ENCODE assay signal across 16 cellular contexts in the genomic region with DNA sequence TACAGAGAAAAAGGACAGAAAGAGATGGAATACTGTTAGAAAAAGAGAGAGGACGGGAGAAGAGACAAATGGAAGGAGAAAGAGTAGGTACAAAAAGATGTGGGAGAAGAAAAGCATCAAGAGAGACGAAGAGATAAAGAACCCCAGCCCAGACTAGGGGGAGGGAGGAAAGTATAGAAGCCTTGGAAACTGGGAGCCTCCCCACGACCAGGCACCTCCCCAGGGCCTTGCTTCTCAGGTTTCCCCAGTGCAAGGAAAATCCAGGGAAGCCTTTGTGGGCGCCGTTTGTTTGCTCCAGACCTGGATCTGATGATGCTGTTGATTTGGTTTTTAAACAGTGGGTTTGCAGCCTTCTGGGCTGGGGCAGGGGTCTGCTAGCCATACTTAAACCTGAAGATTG. TPM values are rescaled to one million over a fixed set of nuclear protein-coding genes. Genes with fewer than 3 reads are reported as not detected.
"Had no signal": no experiment of that assay in that cellular context is flagged by ENCODE, and none has a peak within 500 bp of the region (broad histone marks: within the 10 kb centered on the region; RNA-seq: fewer than 3 reads in every experiment).

No MANE protein-coding gene starts in this region.

- H3K27ac Mint-ChIP-seq: activated B cell treated with CpG ODN at 0.5 μM for 24 hours; activated CD4-positive, alpha-beta T cell treated with anti-CD3 and anti-CD28 coated beads, Interleukin-2, amount 10 ng/mL, durations not matched to agents 7 days and 5 days; activated naive CD4-positive, alpha-beta T cell treated with anti-CD3 and anti-CD28 coated beads, Interleukin-2, amount 10 ng/mL, durations not matched to agents 7 days and 5 days; stimulated activated naive CD8-positive, alpha-beta T cell treated with anti-CD3 and anti-CD28 coated beads, Interleukin-15, amount 100 ng/mL, for 72 hours had no signal

- H3K36me3 ChIP-seq: cardiac muscle cell, esophagus muscularis mucosa, sigmoid colon, spleen, upper lobe of left lung had no signal

- H3K4me3 Mint-ChIP-seq: activated CD4-positive, alpha-beta T cell treated with anti-CD3 and anti-CD28 coated beads, Interleukin-2, amount 10 ng/mL, durations not matched to agents 7 days and 5 days had no signal

- H3K27ac ChIP-seq: cardiac muscle cell, parathyroid adenoma had no signal

- H3K4me3 ChIP-seq: cardiac muscle cell had no signal

- H3K4me1 ChIP-seq: parathyroid adenoma had no signal

- DNase-seq: activated B cell treated with CpG ODN at 0.5 μM for 24 hours; activated CD4-positive, alpha-beta T cell treated with anti-CD3 and anti-CD28 coated beads, Interleukin-2, amount 10 ng/mL, durations not matched to agents 7 days and 5 days; activated CD8-positive, alpha-beta memory T cell treated with anti-CD3 and anti-CD28 coated beads, Interleukin-2, amount 50 U/mL, for 48 hours; activated naive CD4-positive, alpha-beta T cell treated with anti-CD3 and anti-CD28 coated beads, Interleukin-2, amount 10 ng/mL, durations not matched to agents 7 days and 5 days; hippocampal formation; mesendoderm; sigmoid colon; stimulated activated naive CD8-positive, alpha-beta T cell treated with anti-CD3 and anti-CD28 coated beads, Interleukin-15, amount 100 ng/mL, for 72 hours; upper lobe of left lung had no signal

- ATAC-seq: stimulated activated naive CD8-positive, alpha-beta T cell treated with anti-CD3 and anti-CD28 coated beads, Interleukin-15, amount 100 ng/mL, for 72 hours had no signal

- H3K9me3 ChIP-seq: esophagus muscularis mucosa, sigmoid colon, spleen, upper lobe of left lung had no signal

- H3K9me3 Mint-ChIP-seq: activated B cell treated with CpG ODN at 0.5 μM for 24 hours; activated CD4-positive, alpha-beta T cell treated with anti-CD3 and anti-CD28 coated beads, Interleukin-2, amount 10 ng/mL, durations not matched to agents 7 days and 5 days; activated naive CD4-positive, alpha-beta T cell treated with anti-CD3 and anti-CD28 coated beads, Interleukin-2, amount 10 ng/mL, durations not matched to agents 7 days and 5 days; stimulated activated naive CD8-positive, alpha-beta T cell treated with anti-CD3 and anti-CD28 coated beads, Interleukin-15, amount 100 ng/mL, for 72 hours had no signal

RNA-seq across cellular contexts. Expression of gene ALX3, which starts 15.2 kb away (rescaled TPM):
- total RNA-seq: activated B cell treated with CpG ODN at 0.5 μM for 24 hours; activated CD4-positive, alpha-beta T cell treated with anti-CD3 and anti-CD28 coated beads, Interleukin-2, amount 10 ng/mL, durations not matched to agents 7 days and 5 days; esophagus muscularis mucosa; liver; sigmoid colon; spleen; T-helper 2 cell treated with Interferon-gamma antibody and Interleukin-4, amounts not matched to agents 100 ng/mL and 5 ng/mL, for 36 hours; temporal lobe had no signal
- polyA plus RNA-seq: cardiac muscle cell, liver had no signal

RNA-seq across cellular contexts. Expression of gene UBL4B, which starts 26.6 kb away (rescaled TPM):
- total RNA-seq: activated B cell treated with CpG ODN at 0.5 μM for 24 hours; activated CD4-positive, alpha-beta T cell treated with anti-CD3 and anti-CD28 coated beads, Interleukin-2, amount 10 ng/mL, durations not matched to agents 7 days and 5 days; esophagus muscularis mucosa; liver; spleen; T-helper 2 cell treated with Interferon-gamma antibody and Interleukin-4, amounts not matched to agents 100 ng/mL and 5 ng/mL, for 36 hours; upper lobe of left lung had no signal
- polyA plus RNA-seq: cardiac muscle cell, liver, spleen had no signal
